2 cellular contexts compared by ENCODE assay signal in the genomic region with DNA sequence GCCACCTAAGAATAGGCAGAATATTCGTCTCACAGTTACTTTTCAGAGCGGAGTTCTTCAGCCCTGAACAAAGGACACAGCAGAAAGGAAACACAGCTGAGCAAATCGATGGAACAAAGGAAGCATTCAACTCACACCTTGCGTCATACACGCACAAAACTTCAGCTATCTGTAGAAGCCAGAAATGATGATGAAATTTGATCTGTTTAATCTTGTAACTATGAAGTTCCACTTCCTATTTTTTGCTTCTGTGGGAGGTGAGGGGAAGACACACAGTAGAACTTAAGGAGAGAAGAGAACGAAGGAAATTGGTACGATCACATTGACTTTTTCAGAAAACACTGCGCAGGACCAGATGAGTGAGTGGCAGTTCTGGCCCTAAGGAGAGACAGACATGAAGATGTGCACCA.
A peak's percentile ranks its signal among the peaks of the same experiment; 100 is the strongest.
TF ChIP-seq lines count a peak whose summit lies in the region.

No MANE protein-coding gene starts in this region.

TF ChIP-seq in K562, 482 proteins besides CTCF, POLR2A, EP300 and RAD21 (continued from another document and continues in another):
- TF ChIP-seq, protein P1, sequence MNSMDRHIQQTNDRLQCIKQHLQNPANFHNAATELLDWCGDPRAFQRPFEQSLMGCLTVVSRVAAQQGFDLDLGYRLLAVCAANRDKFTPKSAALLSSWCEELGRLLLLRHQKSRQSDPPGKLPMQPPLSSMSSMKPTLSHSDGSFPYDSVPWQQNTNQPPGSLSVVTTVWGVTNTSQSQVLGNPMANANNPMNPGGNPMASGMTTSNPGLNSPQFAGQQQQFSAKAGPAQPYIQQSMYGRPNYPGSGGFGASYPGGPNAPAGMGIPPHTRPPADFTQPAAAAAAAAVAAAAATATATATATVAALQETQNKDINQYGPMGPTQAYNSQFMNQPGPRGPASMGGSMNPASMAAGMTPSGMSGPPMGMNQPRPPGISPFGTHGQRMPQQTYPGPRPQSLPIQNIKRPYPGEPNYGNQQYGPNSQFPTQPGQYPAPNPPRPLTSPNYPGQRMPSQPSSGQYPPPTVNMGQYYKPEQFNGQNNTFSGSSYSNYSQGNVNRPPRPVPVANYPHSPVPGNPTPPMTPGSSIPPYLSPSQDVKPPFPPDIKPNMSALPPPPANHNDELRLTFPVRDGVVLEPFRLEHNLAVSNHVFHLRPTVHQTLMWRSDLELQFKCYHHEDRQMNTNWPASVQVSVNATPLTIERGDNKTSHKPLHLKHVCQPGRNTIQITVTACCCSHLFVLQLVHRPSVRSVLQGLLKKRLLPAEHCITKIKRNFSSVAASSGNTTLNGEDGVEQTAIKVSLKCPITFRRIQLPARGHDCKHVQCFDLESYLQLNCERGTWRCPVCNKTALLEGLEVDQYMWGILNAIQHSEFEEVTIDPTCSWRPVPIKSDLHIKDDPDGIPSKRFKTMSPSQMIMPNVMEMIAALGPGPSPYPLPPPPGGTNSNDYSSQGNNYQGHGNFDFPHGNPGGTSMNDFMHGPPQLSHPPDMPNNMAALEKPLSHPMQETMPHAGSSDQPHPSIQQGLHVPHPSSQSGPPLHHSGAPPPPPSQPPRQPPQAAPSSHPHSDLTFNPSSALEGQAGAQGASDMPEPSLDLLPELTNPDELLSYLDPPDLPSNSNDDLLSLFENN (IDR thresholded peaks at IDR 0.05; ENCODE audit: low read depth in 2 of 2, low read length in 2 of 2) = peak in 1 of 2 experiments; percentile 58; a peak in 1 of 4 replicates
- TF ChIP-seq, protein P2, sequence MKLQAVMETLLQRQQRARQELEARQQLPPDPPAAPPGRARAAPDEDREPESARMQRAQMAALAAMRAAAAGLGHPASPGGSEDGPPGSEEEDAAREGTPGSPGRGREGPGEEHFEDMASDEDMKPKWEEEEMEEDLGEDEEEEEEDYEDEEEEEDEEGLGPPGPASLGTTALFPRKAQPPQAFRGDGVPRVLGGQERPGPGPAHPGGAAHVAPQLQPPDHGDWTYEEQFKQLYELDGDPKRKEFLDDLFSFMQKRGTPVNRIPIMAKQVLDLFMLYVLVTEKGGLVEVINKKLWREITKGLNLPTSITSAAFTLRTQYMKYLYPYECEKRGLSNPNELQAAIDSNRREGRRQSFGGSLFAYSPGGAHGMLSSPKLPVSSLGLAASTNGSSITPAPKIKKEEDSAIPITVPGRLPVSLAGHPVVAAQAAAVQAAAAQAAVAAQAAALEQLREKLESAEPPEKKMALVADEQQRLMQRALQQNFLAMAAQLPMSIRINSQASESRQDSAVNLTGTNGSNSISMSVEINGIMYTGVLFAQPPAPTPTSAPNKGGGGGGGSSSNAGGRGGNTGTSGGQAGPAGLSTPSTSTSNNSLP (IDR thresholded peaks at IDR 0.05; ENCODE audit: borderline replicate concordance, low read depth, low read length) = peak; percentile 94
- TF ChIP-seq PHF8 (IDR thresholded peaks at IDR 0.05; ENCODE audit: borderline replicate concordance, low read length) (peak; percentile 20; the same call in 1 of the 2 replicates), TAF9B (IDR thresholded peaks at IDR 0.05; ENCODE audit: partially characterized antibody) (peak; percentile 34), NRF1 (conservative IDR thresholded peaks at IDR 0.05 in 1 of 2, IDR thresholded peaks at IDR 0.05 in 1 of 2) (peak; percentile 17 to 54; a peak in 2 of 4 replicates), NR2C2 (CRISPR knock-in tag; IDR thresholded peaks at IDR 0.05) (no peak), NR2C2 (tag; IDR thresholded peaks at IDR 0.05) (0 out of 2 replicates have a peak, but pooled peaks have one; percentile 17)
- TF ChIP-seq, protein P3, sequence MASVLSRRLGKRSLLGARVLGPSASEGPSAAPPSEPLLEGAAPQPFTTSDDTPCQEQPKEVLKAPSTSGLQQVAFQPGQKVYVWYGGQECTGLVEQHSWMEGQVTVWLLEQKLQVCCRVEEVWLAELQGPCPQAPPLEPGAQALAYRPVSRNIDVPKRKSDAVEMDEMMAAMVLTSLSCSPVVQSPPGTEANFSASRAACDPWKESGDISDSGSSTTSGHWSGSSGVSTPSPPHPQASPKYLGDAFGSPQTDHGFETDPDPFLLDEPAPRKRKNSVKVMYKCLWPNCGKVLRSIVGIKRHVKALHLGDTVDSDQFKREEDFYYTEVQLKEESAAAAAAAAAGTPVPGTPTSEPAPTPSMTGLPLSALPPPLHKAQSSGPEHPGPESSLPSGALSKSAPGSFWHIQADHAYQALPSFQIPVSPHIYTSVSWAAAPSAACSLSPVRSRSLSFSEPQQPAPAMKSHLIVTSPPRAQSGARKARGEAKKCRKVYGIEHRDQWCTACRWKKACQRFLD (CRISPR knock-in tag; IDR thresholded peaks at IDR 0.05) = 0 out of 2 replicates have a peak, but pooled peaks have one; percentile 29
- TF ChIP-seq, protein P4, sequence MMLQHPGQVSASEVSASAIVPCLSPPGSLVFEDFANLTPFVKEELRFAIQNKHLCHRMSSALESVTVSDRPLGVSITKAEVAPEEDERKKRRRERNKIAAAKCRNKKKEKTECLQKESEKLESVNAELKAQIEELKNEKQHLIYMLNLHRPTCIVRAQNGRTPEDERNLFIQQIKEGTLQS (IDR thresholded peaks at IDR 0.05) = peak; percentile 99
- TF ChIP-seq, protein P4 (CRISPR knock-in tag; conservative IDR thresholded peaks at IDR 0.05) = peak; percentile 92
- TF ChIP-seq, protein P5, sequence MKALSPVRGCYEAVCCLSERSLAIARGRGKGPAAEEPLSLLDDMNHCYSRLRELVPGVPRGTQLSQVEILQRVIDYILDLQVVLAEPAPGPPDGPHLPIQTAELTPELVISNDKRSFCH (CRISPR knock-in tag; IDR thresholded peaks at IDR 0.05) = no peak
- TF ChIP-seq, protein P5 (tag; IDR thresholded peaks at IDR 0.05) = peak; percentile 32; the same call in 1 of the 2 replicates

TF ChIP-seq in HepG2, 621 proteins besides CTCF, POLR2A, EP300 and RAD21 (continued from another document and continues in another):
- TF ChIP-seq, protein P6, sequence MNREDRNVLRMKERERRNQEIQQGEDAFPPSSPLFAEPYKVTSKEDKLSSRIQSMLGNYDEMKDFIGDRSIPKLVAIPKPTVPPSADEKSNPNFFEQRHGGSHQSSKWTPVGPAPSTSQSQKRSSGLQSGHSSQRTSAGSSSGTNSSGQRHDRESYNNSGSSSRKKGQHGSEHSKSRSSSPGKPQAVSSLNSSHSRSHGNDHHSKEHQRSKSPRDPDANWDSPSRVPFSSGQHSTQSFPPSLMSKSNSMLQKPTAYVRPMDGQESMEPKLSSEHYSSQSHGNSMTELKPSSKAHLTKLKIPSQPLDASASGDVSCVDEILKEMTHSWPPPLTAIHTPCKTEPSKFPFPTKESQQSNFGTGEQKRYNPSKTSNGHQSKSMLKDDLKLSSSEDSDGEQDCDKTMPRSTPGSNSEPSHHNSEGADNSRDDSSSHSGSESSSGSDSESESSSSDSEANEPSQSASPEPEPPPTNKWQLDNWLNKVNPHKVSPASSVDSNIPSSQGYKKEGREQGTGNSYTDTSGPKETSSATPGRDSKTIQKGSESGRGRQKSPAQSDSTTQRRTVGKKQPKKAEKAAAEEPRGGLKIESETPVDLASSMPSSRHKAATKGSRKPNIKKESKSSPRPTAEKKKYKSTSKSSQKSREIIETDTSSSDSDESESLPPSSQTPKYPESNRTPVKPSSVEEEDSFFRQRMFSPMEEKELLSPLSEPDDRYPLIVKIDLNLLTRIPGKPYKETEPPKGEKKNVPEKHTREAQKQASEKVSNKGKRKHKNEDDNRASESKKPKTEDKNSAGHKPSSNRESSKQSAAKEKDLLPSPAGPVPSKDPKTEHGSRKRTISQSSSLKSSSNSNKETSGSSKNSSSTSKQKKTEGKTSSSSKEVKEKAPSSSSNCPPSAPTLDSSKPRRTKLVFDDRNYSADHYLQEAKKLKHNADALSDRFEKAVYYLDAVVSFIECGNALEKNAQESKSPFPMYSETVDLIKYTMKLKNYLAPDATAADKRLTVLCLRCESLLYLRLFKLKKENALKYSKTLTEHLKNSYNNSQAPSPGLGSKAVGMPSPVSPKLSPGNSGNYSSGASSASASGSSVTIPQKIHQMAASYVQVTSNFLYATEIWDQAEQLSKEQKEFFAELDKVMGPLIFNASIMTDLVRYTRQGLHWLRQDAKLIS (CRISPR knock-in tag; IDR thresholded peaks at IDR 0.05) = no peak
- TF ChIP-seq, protein P7, sequence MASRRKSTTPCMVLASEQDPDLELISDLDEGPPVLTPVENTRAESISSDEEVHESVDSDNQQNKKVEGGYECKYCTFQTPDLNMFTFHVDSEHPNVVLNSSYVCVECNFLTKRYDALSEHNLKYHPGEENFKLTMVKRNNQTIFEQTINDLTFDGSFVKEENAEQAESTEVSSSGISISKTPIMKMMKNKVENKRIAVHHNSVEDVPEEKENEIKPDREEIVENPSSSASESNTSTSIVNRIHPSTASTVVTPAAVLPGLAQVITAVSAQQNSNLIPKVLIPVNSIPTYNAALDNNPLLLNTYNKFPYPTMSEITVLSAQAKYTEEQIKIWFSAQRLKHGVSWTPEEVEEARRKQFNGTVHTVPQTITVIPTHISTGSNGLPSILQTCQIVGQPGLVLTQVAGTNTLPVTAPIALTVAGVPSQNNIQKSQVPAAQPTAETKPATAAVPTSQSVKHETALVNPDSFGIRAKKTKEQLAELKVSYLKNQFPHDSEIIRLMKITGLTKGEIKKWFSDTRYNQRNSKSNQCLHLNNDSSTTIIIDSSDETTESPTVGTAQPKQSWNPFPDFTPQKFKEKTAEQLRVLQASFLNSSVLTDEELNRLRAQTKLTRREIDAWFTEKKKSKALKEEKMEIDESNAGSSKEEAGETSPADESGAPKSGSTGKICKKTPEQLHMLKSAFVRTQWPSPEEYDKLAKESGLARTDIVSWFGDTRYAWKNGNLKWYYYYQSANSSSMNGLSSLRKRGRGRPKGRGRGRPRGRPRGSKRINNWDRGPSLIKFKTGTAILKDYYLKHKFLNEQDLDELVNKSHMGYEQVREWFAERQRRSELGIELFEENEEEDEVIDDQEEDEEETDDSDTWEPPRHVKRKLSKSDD (CRISPR knock-in tag; IDR thresholded peaks at IDR 0.05; ENCODE audit: low read depth) = peak; percentile 89
- TF ChIP-seq TGIF2 (CRISPR knock-in tag; IDR thresholded peaks at IDR 0.05) = peak; percentile 67; the same call in 1 of the 2 replicates
- no peak; the same call in 1 of the 2 replicates for TF ChIP-seq ZC3H13 (CRISPR knock-in tag; IDR thresholded peaks at IDR 0.05)
- TF ChIP-seq ZNF230 (CRISPR knock-in tag; IDR thresholded peaks at IDR 0.05) = no peak
- 0 out of 2 replicates have a peak, but pooled peaks have one; percentile 46 for TF ChIP-seq HOXD1 (CRISPR knock-in tag; IDR thresholded peaks at IDR 0.05)
- no peak; the same call in 1 of the 2 replicates for TF ChIP-seq ZNF136 (CRISPR knock-in tag; IDR thresholded peaks at IDR 0.05; ENCODE audit: low read depth)
- no peak for TF ChIP-seq ZFYVE20 (CRISPR knock-in tag; IDR thresholded peaks at IDR 0.05; ENCODE audit: borderline replicate concordance, low read depth)
- peak; percentile 14; the same call in 1 of the 2 replicates for TF ChIP-seq ZBTB38 (CRISPR knock-in tag; IDR thresholded peaks at IDR 0.05)
- TF ChIP-seq ZNF160 (CRISPR knock-in tag; IDR thresholded peaks at IDR 0.05) = no peak
- peak; percentile 74 for TF ChIP-seq ZNF614 (CRISPR knock-in tag; IDR thresholded peaks at IDR 0.05; ENCODE audit: borderline replicate concordance)
- TF ChIP-seq, protein P8, sequence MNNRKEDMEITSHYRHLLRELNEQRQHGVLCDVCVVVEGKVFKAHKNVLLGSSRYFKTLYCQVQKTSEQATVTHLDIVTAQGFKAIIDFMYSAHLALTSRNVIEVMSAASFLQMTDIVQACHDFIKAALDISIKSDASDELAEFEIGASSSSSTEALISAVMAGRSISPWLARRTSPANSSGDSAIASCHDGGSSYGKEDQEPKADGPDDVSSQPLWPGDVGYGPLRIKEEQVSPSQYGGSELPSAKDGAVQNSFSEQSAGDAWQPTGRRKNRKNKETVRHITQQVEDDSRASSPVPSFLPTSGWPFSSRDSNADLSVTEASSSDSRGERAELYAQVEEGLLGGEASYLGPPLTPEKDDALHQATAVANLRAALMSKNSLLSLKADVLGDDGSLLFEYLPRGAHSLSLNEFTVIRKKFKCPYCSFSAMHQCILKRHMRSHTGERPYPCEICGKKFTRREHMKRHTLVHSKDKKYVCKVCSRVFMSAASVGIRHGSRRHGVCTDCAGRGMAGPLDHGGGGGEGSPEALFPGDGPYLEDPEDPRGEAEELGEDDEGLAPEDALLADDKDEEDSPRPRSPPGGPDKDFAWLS (CRISPR knock-in tag; IDR thresholded peaks at IDR 0.05; ENCODE audit: borderline replicate concordance) = no peak
- TF ChIP-seq ZNF20 (CRISPR knock-in tag; IDR thresholded peaks at IDR 0.05) = no peak
- peak; percentile 99 for TF ChIP-seq CEBPB (IDR thresholded peaks at IDR 0.05; ENCODE audit: borderline replicate concordance, low read depth, low read length)
- TF ChIP-seq RFX1 (IDR thresholded peaks at IDR 0.05) = no peak
- TF ChIP-seq, protein P9, sequence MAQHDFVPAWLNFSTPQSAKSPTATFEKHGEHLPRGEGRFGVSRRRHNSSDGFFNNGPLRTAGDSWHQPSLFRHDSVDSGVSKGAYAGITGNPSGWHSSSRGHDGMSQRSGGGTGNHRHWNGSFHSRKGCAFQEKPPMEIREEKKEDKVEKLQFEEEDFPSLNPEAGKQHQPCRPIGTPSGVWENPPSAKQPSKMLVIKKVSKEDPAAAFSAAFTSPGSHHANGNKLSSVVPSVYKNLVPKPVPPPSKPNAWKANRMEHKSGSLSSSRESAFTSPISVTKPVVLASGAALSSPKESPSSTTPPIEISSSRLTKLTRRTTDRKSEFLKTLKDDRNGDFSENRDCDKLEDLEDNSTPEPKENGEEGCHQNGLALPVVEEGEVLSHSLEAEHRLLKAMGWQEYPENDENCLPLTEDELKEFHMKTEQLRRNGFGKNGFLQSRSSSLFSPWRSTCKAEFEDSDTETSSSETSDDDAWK (CRISPR knock-in tag; IDR thresholded peaks at IDR 0.05) = no peak
- TF ChIP-seq ZNF235 (CRISPR knock-in tag; IDR thresholded peaks at IDR 0.05; ENCODE audit: borderline replicate concordance) = no peak
- no peak for TF ChIP-seq GZF1 (CRISPR knock-in tag; IDR thresholded peaks at IDR 0.05)
- 0 out of 2 replicates have a peak, but pooled peaks have one; percentile 58 for TF ChIP-seq BRCA1 (CRISPR knock-in tag; IDR thresholded peaks at IDR 0.05)
- no peak for TF ChIP-seq SIN3B (IDR thresholded peaks at IDR 0.05; ENCODE audit: low read length)
- no peak for TF ChIP-seq ZNF720 (CRISPR knock-in tag; IDR thresholded peaks at IDR 0.05)
